Comparison of ENCODE assay signal across 8 cellular contexts in genomic region chr11:9748361-9748970, GRCh38.
DNase-seq lines count a peak whose midpoint lies in the region; ATAC-seq, FAIRE-seq and TF ChIP-seq lines count a peak whose summit lies in the region.

No MANE protein-coding gene starts in this region.

- H3K36me3 ChIP-seq in esophagus muscularis mucosa: peaks cover 20 to 69% (median 39%) of the 10 kb centered on the region in 4 donors

- DNase-seq in AG09309 (ENCODE audit: low read depth): no peak
- peak; percentile 56 for DNase-seq in GM18507 (ENCODE audit: extremely low spot score, insufficient read length, low read depth)
- DNase-seq in NCI-H510A treated with DMSO at 0.1 percent for 48 hours (lab: John Stamatoyannopoulos, UW): peak; percentile 50
- DNase-seq in activated CD8-positive, alpha-beta memory T cell treated with anti-CD3 and anti-CD28 coated beads for 24 hours: peak; percentile 77
- no peak for DNase-seq in esophagus muscularis mucosa (ENCODE audit: extremely low spot score)
- no peak for DNase-seq in nephron progenitor cell
- no peak for DNase-seq in type B pancreatic cell (ENCODE audit: extremely low spot score, unreplicated experiment)

- TF ChIP-seq POLR2A in esophagus muscularis mucosa (IDR thresholded peaks at IDR 0.05; ENCODE audit: low read depth): no peak

- no peak overlapping the region for H3K4me3 Mint-ChIP-seq in nephron progenitor cell
- H3K4me3 Mint-ChIP-seq in type B pancreatic cell: no peak overlapping the region

- WGBS in esophagus muscularis mucosa: 50% methylated on average over 6 of the region's 7 CpGs

- FAIRE-seq in GM18507 (lab: Jason Lieb, UNC): peak; percentile 96

- intact Hi-C loops in esophagus muscularis mucosa (cut with DNase I): loop anchor here (2.0 kb wide), 1 partner anchor 134 kb away; no protein-coding TSS in a partner anchor

- no peaks in the 10 kb centered on the region for H3K4me1 Mint-ChIP-seq in nephron progenitor cell
- H3K4me1 Mint-ChIP-seq in type B pancreatic cell (ENCODE audit: unreplicated experiment): peaks cover 10% of the 10 kb centered on the region

- H3K27me3 Mint-ChIP-seq in nephron progenitor cell (ENCODE audit: low read depth, poor library complexity) (no peaks in the 10 kb centered on the region), type B pancreatic cell (no peaks in the 10 kb centered on the region)

- H3K4me1 ChIP-seq in esophagus muscularis mucosa: peaks cover 11 to 36% (median 28%) of the 10 kb centered on the region in 4 donors

- H3K9me3 Mint-ChIP-seq in nephron progenitor cell: peaks cover 4% of the 10 kb centered on the region
- H3K9me3 Mint-ChIP-seq in type B pancreatic cell: no peaks in the 10 kb centered on the region

- no peaks in the 10 kb centered on the region for H3K9me3 ChIP-seq in esophagus muscularis mucosa

- H3K36me3 Mint-ChIP-seq in nephron progenitor cell (ENCODE audit: low read depth) (peaks cover 48% of the 10 kb centered on the region), type B pancreatic cell (peaks cover 22% of the 10 kb centered on the region)

- H3K4me3 ChIP-seq in AG09309 (ENCODE audit: control insufficient read depth, low read depth, low read length) (no peak overlapping the region), esophagus muscularis mucosa (no peak overlapping the region)

- no peaks in the 10 kb centered on the region for H3K27me3 ChIP-seq in esophagus muscularis mucosa

- H3K27ac ChIP-seq in esophagus muscularis mucosa (replicated peaks in 1 of 4): peak overlapping the region; percentile 34 to 65 (median 53)

- peak; percentile 77 for TF ChIP-seq CTCF in AG09309 (IDR thresholded peaks at IDR 0.05; ENCODE audit: control insufficient read depth, insufficient read depth, low read depth, low read length, missing control alignments)
- peak; percentile 71 to 85 (median 80) for TF ChIP-seq CTCF in esophagus muscularis mucosa (IDR thresholded peaks at IDR 0.05)
- TF ChIP-seq CTCF in nephron progenitor cell (IDR thresholded peaks at IDR 0.05): peak; percentile 38
- TF ChIP-seq CTCF in type B pancreatic cell (conservative IDR thresholded peaks at IDR 0.05): peak; percentile 72

- H3K27ac Mint-ChIP-seq in nephron progenitor cell: no peak overlapping the region
- H3K27ac Mint-ChIP-seq in type B pancreatic cell: peak overlapping the region; percentile 46

- no peak for TF ChIP-seq EP300 in esophagus muscularis mucosa (IDR thresholded peaks at IDR 0.05)

- peak; percentile 50 for ATAC-seq in HG02973 (IDR thresholded peaks at IDR 0.05; ENCODE audit: unreplicated experiment)

Comparison
In these comparisons a context has a peak if more than half of its experiments do, and no peak if none do; other contexts are left out.
1. DNase-seq: peak in GM18507 (single experiment), NCI-H510A treated with DMSO at 0.1 percent for 48 hours (single experiment) and activated CD8-positive, alpha-beta memory T cell treated with anti-CD3 and anti-CD28 coated beads for 24 hours (single experiment); none in AG09309 (single experiment), esophagus muscularis mucosa (single experiment), nephron progenitor cell (single experiment) and type B pancreatic cell (single experiment).
2. Peak in every context shown above with its lines, with median percentiles within 50 percentile points of each other: CTCF ChIP-seq.